In the genomic region with DNA sequence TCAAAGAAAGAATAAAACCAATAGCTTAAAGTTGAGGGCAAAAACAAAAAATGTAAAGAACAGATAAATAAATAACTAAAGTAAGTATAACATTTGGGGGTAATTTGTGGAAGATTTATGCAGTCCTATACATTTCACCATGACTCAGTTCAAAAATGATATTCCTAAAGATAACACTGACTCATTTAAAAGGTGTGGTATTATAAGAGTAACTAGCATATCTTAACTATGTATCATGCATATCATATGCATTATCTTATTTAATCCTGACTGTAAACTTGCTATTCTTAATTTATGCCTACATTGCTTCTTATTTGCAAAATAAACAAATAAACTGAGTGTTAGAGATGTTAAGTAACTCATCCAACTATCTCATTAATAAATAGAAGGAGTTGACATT, we compare ENCODE assay signal across 24 cellular contexts.
DNase-seq lines count a peak whose midpoint lies in the region; ATAC-seq, FAIRE-seq and TF ChIP-seq lines count a peak whose summit lies in the region.
"Had no signal": no experiment of that assay in that cellular context is flagged by ENCODE, and none has a peak within 500 bp of the region (broad histone marks: within the 10 kb centered on the region; RNA-seq: fewer than 3 reads in every experiment).

No MANE protein-coding gene starts in this region.

- no peaks in the 10 kb centered on the region for H3F3A ChIP-seq in PC-3 (ENCODE audit: low read length, unreplicated experiment)

- in situ Hi-C loops in mammary epithelial cell (cut with MboI; ENCODE audit: low sequenced_read_pairs in 2 of 2), result no loop called here

- H3K79me2 ChIP-seq in mammary epithelial cell (ENCODE audit: insufficient read depth, low read length) (no peaks in the 10 kb centered on the region), PC-3 (ENCODE audit: low read length) (no peaks in the 10 kb centered on the region)

- H2AFZ ChIP-seq in mammary epithelial cell (ENCODE audit: low read depth, low read length), result no peak overlapping the region
- no peak overlapping the region for H2AFZ ChIP-seq in PC-3 (ENCODE audit: low read length)

- DNase-seq in mammary epithelial cell (peak; percentile 2), breast epithelium (ENCODE audit: low spot score in 2 of 2) (no peak), PC-3 (peak; percentile 68), bronchial epithelial cell (ENCODE audit: low read depth) (peak; percentile 78), foreskin keratinocyte (peak; percentile 17 to 64), lower leg skin (ENCODE audit: low spot score in 2 of 2) (no peak), activated gamma-delta T cell (lab: John Stamatoyannopoulos, UW) (no peak)
- DNase-seq: 8988T; ACHN; AML-193; BE2C; CD4-positive, alpha-beta T cell; CD8-positive, alpha-beta memory T cell; DMS79; EL; GF-D8; H9 had no signal

- H3K9me2 ChIP-seq in PC-3 (replicated peaks; ENCODE audit: low read length), result no peaks in the 10 kb centered on the region

- no peak for FAIRE-seq in bronchial epithelial cell (lab: Jason Lieb, UNC)
- FAIRE-seq: A549, GM12891, GM18507 had no signal

- H3K9me3 ChIP-seq in mammary epithelial cell (replicated peaks; ENCODE audit: insufficient read depth, low read length), result no peaks in the 10 kb centered on the region
- H3K9me3 ChIP-seq in breast epithelium, result no peaks in the 10 kb centered on the region
- no peaks in the 10 kb centered on the region for H3K9me3 ChIP-seq in PC-3 (ENCODE audit: low read length)
- H3K9me3 ChIP-seq: A549; BE2C; BLaER1 treated with 17β-estradiol and CSF1 and Interleukin-3, amounts not matched to agents 10 nM and 100 nM had no signal

- H3K4me1 ChIP-seq in mammary epithelial cell (ENCODE audit: insufficient read depth, low read length) (no peaks in the 10 kb centered on the region), breast epithelium (no peaks in the 10 kb centered on the region), PC-3 (ENCODE audit: insufficient read depth, low read length) (peaks cover 15% of the 10 kb centered on the region), foreskin keratinocyte (peaks cover 10% of the 10 kb centered on the region)
- H3K4me1 ChIP-seq: A549; BLaER1 treated with 17β-estradiol and CSF1 and Interleukin-3, amounts not matched to agents 10 nM and 100 nM had no signal

- CTCF ChIA-PET in mammary epithelial cell (lab: Charles Lee; ENCODE audit: low non-redundant PET) (no interaction called here), PC-3 (lab: Charles Lee) (no interaction called here)

- no TSS peak for BruUV-seq in mammary epithelial cell (replicated peaks; lab: Mats Ljungman, UMichigan)
- BruUV-seq in PC-3 (replicated peaks; lab: Mats Ljungman, UMichigan), result no TSS peak

- H3K27me3 ChIP-seq in mammary epithelial cell (ENCODE audit: insufficient read depth, low read length), result no peaks in the 10 kb centered on the region
- no peaks in the 10 kb centered on the region for H3K27me3 ChIP-seq in breast epithelium
- no peaks in the 10 kb centered on the region for H3K27me3 ChIP-seq in PC-3 (ENCODE audit: low read length)
- no peaks in the 10 kb centered on the region for H3K27me3 ChIP-seq in bronchial epithelial cell (ENCODE audit: control insufficient read depth, insufficient read depth, low read length)
- no peaks in the 10 kb centered on the region for H3K27me3 ChIP-seq in foreskin keratinocyte
- H3K27me3 ChIP-seq: BE2C; BLaER1 treated with 17β-estradiol and CSF1 and Interleukin-3, amounts not matched to agents 10 nM and 100 nM had no signal

- no peak overlapping the region for H3K4me3 ChIP-seq in mammary epithelial cell (replicated peaks in 1 of 3; ENCODE audit: insufficient read depth in 1 of 3, low read depth in 2 of 3, low read length in 3 of 3)
- no peak overlapping the region for H3K4me3 ChIP-seq in breast epithelium
- no peak overlapping the region for H3K4me3 ChIP-seq in PC-3 (ENCODE audit: low read length)
- no peak overlapping the region for H3K4me3 ChIP-seq in bronchial epithelial cell (ENCODE audit: low read depth, low read length)
- no peak overlapping the region for H3K4me3 ChIP-seq in lower leg skin (ENCODE audit: low read depth, poor library complexity, severe bottlenecking)
- H3K4me3 ChIP-seq: A549; BLaER1 treated with 17β-estradiol and CSF1 and Interleukin-3, amounts not matched to agents 10 nM and 100 nM; GM23338 had no signal

- TF ChIP-seq CTCF in mammary epithelial cell (conservative IDR thresholded peaks at IDR 0.05 in 1 of 2, IDR thresholded peaks at IDR 0.05 in 1 of 2; ENCODE audit: extremely low read depth in 1 of 2, insufficient read depth in 1 of 2, low read depth in 1 of 2, low read length in 2 of 2) (no peak), breast epithelium (IDR thresholded peaks at IDR 0.05) (no peak), PC-3 (conservative IDR thresholded peaks at IDR 0.05; ENCODE audit: low read depth, low read length) (no peak), bronchial epithelial cell (IDR thresholded peaks at IDR 0.05; ENCODE audit: insufficient read depth, low read length, severe bottlenecking) (no peak), foreskin keratinocyte (conservative IDR thresholded peaks at IDR 0.05) (no peak), lower leg skin (IDR thresholded peaks at IDR 0.05) (no peak)

- dilution Hi-C loops in mammary epithelial cell (cut with HindIII; ENCODE audit: low sequenced_read_pairs), result no loop called here

- H3K9ac ChIP-seq in mammary epithelial cell (ENCODE audit: insufficient read depth, low read length), result no peak overlapping the region
- no peak overlapping the region for H3K9ac ChIP-seq in PC-3 (ENCODE audit: low read length)
- H3K9ac ChIP-seq: BLaER1 treated with 17β-estradiol and CSF1 and Interleukin-3, amounts not matched to agents 10 nM and 100 nM had no signal

- H3K27ac ChIP-seq in mammary epithelial cell (ENCODE audit: insufficient read depth, low read depth, low read length), result no peak overlapping the region
- no peak overlapping the region for H3K27ac ChIP-seq in breast epithelium
- no peak overlapping the region for H3K27ac ChIP-seq in PC-3 (ENCODE audit: low read length)
- H3K27ac ChIP-seq in foreskin keratinocyte, result no peak overlapping the region
- H3K27ac ChIP-seq: A549; BLaER1 treated with 17β-estradiol and CSF1 and Interleukin-3, amounts not matched to agents 10 nM and 100 nM had no signal

- TF ChIP-seq POLR2A in breast epithelium (IDR thresholded peaks at IDR 0.05) (no peak), lower leg skin (IDR thresholded peaks at IDR 0.05) (no peak)

- POLR2A ChIA-PET in PC-3 (lab: Charles Lee; ENCODE audit: unreplicated experiment), result interaction anchor here (0.6 kb wide), 1 partner anchor 121 kb away, joined by 3 read pairs; no protein-coding TSS in a partner anchor

- H4K20me1 ChIP-seq in mammary epithelial cell (ENCODE audit: insufficient read depth, low read length) (no peaks in the 10 kb centered on the region), PC-3 (ENCODE audit: low read length) (no peaks in the 10 kb centered on the region)
- H4K20me1 ChIP-seq: BLaER1 treated with 17β-estradiol and CSF1 and Interleukin-3, amounts not matched to agents 10 nM and 100 nM had no signal

- intact Hi-C loops in mammary epithelial cell (cut with micrococcal nuclease) (no loop called here), breast epithelium (cut with DNase I; ENCODE audit: low total_unique reads) (no loop called here), PC-3 (cut with micrococcal nuclease) (no loop called here), lower leg skin (cut with DNase I; ENCODE audit: low total_unique reads) (no loop called here)

- H3K4me2 ChIP-seq in mammary epithelial cell (ENCODE audit: insufficient read depth, low read depth, low read length) (no peak overlapping the region), PC-3 (ENCODE audit: low read length) (peak overlapping the region; percentile 26; the same call in 1 of the 2 replicates)
- H3K4me2 ChIP-seq: A549; BLaER1 treated with 17β-estradiol and CSF1 and Interleukin-3, amounts not matched to agents 10 nM and 100 nM; GM23338 had no signal

- H3K36me3 ChIP-seq in mammary epithelial cell (ENCODE audit: insufficient read depth, low read length) (no peaks in the 10 kb centered on the region), breast epithelium (no peaks in the 10 kb centered on the region), PC-3 (ENCODE audit: low read depth, low read length) (no peaks in the 10 kb centered on the region), bronchial epithelial cell (ENCODE audit: control insufficient read depth, insufficient read depth, low read length) (no peaks in the 10 kb centered on the region)
- H3K36me3 ChIP-seq: BE2C; BLaER1 treated with 17β-estradiol and CSF1 and Interleukin-3, amounts not matched to agents 10 nM and 100 nM had no signal

- peak; percentile 82 for ATAC-seq in PC-3
- ATAC-seq in foreskin keratinocyte, result peak; percentile 100
- ATAC-seq in GM18907 (IDR thresholded peaks at IDR 0.05; ENCODE audit: unreplicated experiment), result no peak
- ATAC-seq: A549, GM23338, HCT116 had no signal

Comparison
In these comparisons a context has a peak if more than half of its experiments do, and no peak if none do; other contexts are left out.
1. DNase-seq: peak in mammary epithelial cell (single experiment), PC-3 (single experiment), bronchial epithelial cell (single experiment) and foreskin keratinocyte (2 of 2); none in breast epithelium (0 of 2), lower leg skin (0 of 2) and activated gamma-delta T cell (single experiment).